Comparison of ENCODE assay signal across 8 cellular contexts in genomic region chr10:124917168-124917938, GRCh38. TPM values are rescaled to one million over a fixed set of nuclear protein-coding genes. Genes with fewer than 3 reads are reported as not detected.
DNase-seq lines count a peak whose midpoint lies in the region; ATAC-seq and TF ChIP-seq lines count a peak whose summit lies in the region.

No MANE protein-coding gene starts in this region.

- TF ChIP-seq CTCF in SK-N-SH (IDR thresholded peaks at IDR 0.05) = no peak
- TF ChIP-seq CTCF in gastrocnemius medialis (IDR thresholded peaks at IDR 0.05 in 4 of 5, conservative IDR thresholded peaks at IDR 0.05 in 1 of 5) = no peak

- ATAC-seq in HG03457 (IDR thresholded peaks at IDR 0.05; ENCODE audit: unreplicated experiment) (peak; percentile 21), gastrocnemius medialis (peak; percentile 1 to 39)

- H3K36me3 ChIP-seq in BLaER1 (peaks cover 2% of the 10 kb centered on the region), SK-N-SH (replicated peaks in 1 of 2; ENCODE audit: control insufficient read depth in 1 of 2, insufficient read depth in 2 of 2, low read length in 1 of 2) (no peaks in the 10 kb centered on the region), iPS-18a (ENCODE audit: control insufficient read depth, low read depth, low read length) (no peaks in the 10 kb centered on the region), gastrocnemius medialis (no peaks in the 10 kb centered on the region)

- intact Hi-C loops in gastrocnemius medialis (cut with DNase I; ENCODE audit: low total_unique reads) = loop anchor here (2.0 to 10.0 kb wide), 8 partner anchors 75 to 273 kb away; partner anchors contain the start of gene EEF1AKMT2

- no peak overlapping the region for H2AFZ ChIP-seq in SK-N-SH (ENCODE audit: low read depth)

- H3K4me3 ChIP-seq in BLaER1 (peak overlapping the region; percentile 98), SK-N-SH (ENCODE audit: low read depth in 2 of 2, low read length in 1 of 2) (peak overlapping the region; percentile 81 to 92), iPS-18a (ENCODE audit: low read length) (peak overlapping the region; percentile 84), gastrocnemius medialis (peak overlapping the region; percentile 76 to 90 (median 80))

- H4K20me1 ChIP-seq in BLaER1 (peaks cover 53% of the 10 kb centered on the region), SK-N-SH (ENCODE audit: insufficient read depth) (peaks cover 42% of the 10 kb centered on the region)

- in situ Hi-C loops in gastrocnemius medialis (cut with MboI; ENCODE audit: low sequenced_read_pairs in 4 of 4) = loop anchor here in 2 of 4 donors (10.0 to 25.0 kb wide), 3 partner anchors 123 to 245 kb away; partner anchors contain the start of genes CTBP2 (in 1 of the 2) and EEF1AKMT2 (in 1 of the 2)

- no peaks in the 10 kb centered on the region for H3K9me2 ChIP-seq in SK-N-SH

- H3K79me2 ChIP-seq in SK-N-SH (ENCODE audit: insufficient read depth) = peaks cover 55% of the 10 kb centered on the region

- H3K4me2 ChIP-seq in BLaER1 = peak overlapping the region; percentile 93
- peak overlapping the region; percentile 80 for H3K4me2 ChIP-seq in SK-N-SH

- no peak for TF ChIP-seq EP300 in SK-N-SH (IDR thresholded peaks at IDR 0.05; ENCODE audit: borderline replicate concordance in 1 of 2, low read depth in 1 of 2, low read length in 1 of 2)

- H3K27ac ChIP-seq in BLaER1 (peak overlapping the region; percentile 96), SK-N-SH (ENCODE audit: low read depth in 2 of 2, low read length in 1 of 2) (peak overlapping the region; percentile 88 to 90), iPS-18a (ENCODE audit: low read length) (no peak overlapping the region), gastrocnemius medialis (peak overlapping the region; percentile 96 to 99 (median 98))

- CTCF ChIA-PET in SK-N-SH (lab: Yijun Ruan, JAX) = no interaction called here

- TF ChIP-seq POLR2A in gastrocnemius medialis (IDR thresholded peaks at IDR 0.05) = no peak

- POLR2A ChIA-PET in SK-N-SH (lab: Yijun Ruan, JAX) = interaction anchor here (0.7 to 1.5 kb wide), 4 partner anchors 30 to 498 kb away, joined by 3 to 5 read pairs (median 4); partner anchors contain the start of gene OAT

- H3K9ac ChIP-seq in BLaER1 (peak overlapping the region; percentile 97), SK-N-SH (peak overlapping the region; percentile 91), iPS-18a (ENCODE audit: low read length) (peak overlapping the region; percentile 81)

- DNase-seq in GM19238 (ENCODE audit: insufficient read length, low spot score) (peak; percentile 27), SK-N-SH (peak; percentile 73), astrocyte of the hippocampus (ENCODE audit: low read depth, low spot score) (peak; percentile 73), gastrocnemius medialis (peak; percentile 37 to 58), middle frontal gyrus (ENCODE audit: extremely low spot score, low spot score) (no peak)

- TF ChIP-seq RAD21 in SK-N-SH (IDR thresholded peaks at IDR 0.05; ENCODE audit: low read length) = no peak

- H3F3A ChIP-seq in SK-N-SH (replicated peaks; ENCODE audit: insufficient read depth) = peaks cover 19% of the 10 kb centered on the region

- H3K27me3 ChIP-seq in BLaER1 = no peaks in the 10 kb centered on the region
- H3K27me3 ChIP-seq in SK-N-SH (ENCODE audit: insufficient read depth) = no peaks in the 10 kb centered on the region
- no peaks in the 10 kb centered on the region for H3K27me3 ChIP-seq in iPS-18a (ENCODE audit: control insufficient read depth, insufficient read depth, low read length)
- no peaks in the 10 kb centered on the region for H3K27me3 ChIP-seq in gastrocnemius medialis

- 0% methylated on average over 17 of the region's 81 CpGs for WGBS in SK-N-SH (ENCODE audit: low lambda C conversion rate)

- peaks cover 21% of the 10 kb centered on the region for H3K4me1 ChIP-seq in BLaER1
- H3K4me1 ChIP-seq in SK-N-SH (ENCODE audit: control insufficient read depth in 1 of 2, insufficient read depth in 2 of 2, low read depth in 1 of 2, low read length in 1 of 2) = peaks cover 0 to 4% of the 10 kb centered on the region in 2 experiments; a peak in 2 of 4 replicates
- peaks cover 6% of the 10 kb centered on the region for H3K4me1 ChIP-seq in iPS-18a (ENCODE audit: control insufficient read depth, low read depth, low read length)
- H3K4me1 ChIP-seq in gastrocnemius medialis = peaks cover 41 to 51% of the 10 kb centered on the region in 2 donors

- H3K9me3 ChIP-seq in BLaER1 (no peaks in the 10 kb centered on the region), SK-N-SH (no peaks in the 10 kb centered on the region), iPS-18a (ENCODE audit: control insufficient read depth, low read depth, low read length) (no peaks in the 10 kb centered on the region), gastrocnemius medialis (no peaks in the 10 kb centered on the region)

TF ChIP-seq in SK-N-SH, 30 proteins besides CTCF, POLR2A, EP300 and RAD21 (continues in another document):
- TF ChIP-seq TAF1 (IDR thresholded peaks at IDR 0.05; ENCODE audit: borderline replicate concordance, low read depth, low read length) (no peak), EZH2phosphoT487 (IDR thresholded peaks at IDR 0.05; ENCODE audit: borderline replicate concordance, low read depth) (no peak), USF1 (IDR thresholded peaks at IDR 0.05; ENCODE audit: borderline replicate concordance, low read depth) (no peak), NFIC (IDR thresholded peaks at IDR 0.05; ENCODE audit: borderline replicate concordance) (no peak), CHD2 (IDR thresholded peaks at IDR 0.05; ENCODE audit: low read length, partially characterized antibody) (no peak), ZBTB33 (IDR thresholded peaks at IDR 0.05; ENCODE audit: borderline replicate concordance, low read depth) (no peak), SMC3 (IDR thresholded peaks at IDR 0.05; ENCODE audit: low read depth, low read length) (no peak), REST (IDR thresholded peaks at IDR 0.05; ENCODE audit: low read depth, low read length) (no peak)
- TF ChIP-seq, protein P1, sequence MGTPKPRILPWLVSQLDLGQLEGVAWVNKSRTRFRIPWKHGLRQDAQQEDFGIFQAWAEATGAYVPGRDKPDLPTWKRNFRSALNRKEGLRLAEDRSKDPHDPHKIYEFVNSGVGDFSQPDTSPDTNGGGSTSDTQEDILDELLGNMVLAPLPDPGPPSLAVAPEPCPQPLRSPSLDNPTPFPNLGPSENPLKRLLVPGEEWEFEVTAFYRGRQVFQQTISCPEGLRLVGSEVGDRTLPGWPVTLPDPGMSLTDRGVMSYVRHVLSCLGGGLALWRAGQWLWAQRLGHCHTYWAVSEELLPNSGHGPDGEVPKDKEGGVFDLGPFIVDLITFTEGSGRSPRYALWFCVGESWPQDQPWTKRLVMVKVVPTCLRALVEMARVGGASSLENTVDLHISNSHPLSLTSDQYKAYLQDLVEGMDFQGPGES (IDR thresholded peaks at IDR 0.05; ENCODE audit: low read depth, low read length) = no peak
- TF ChIP-seq, protein P2, sequence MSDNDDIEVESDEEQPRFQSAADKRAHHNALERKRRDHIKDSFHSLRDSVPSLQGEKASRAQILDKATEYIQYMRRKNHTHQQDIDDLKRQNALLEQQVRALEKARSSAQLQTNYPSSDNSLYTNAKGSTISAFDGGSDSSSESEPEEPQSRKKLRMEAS (IDR thresholded peaks at IDR 0.05; ENCODE audit: low read depth) = no peak

RNA-seq across cellular contexts. Expression of gene ZRANB1, which starts 24.6 kb away (rescaled TPM):
- polyA plus RNA-seq in SK-N-SH (2012; rRNA removed) = 6.2 and 8.1 TPM in 2 replicates
- 8.8 and 9.4 TPM in 2 replicates for polyA plus RNA-seq in SK-N-SH (2012; cell fraction: cytosol; rRNA removed)
- 4.9 and 8.8 TPM in 2 replicates for polyA plus RNA-seq in SK-N-SH (2012; cell fraction: nucleus; rRNA removed)
- 10 to 100 TPM; 51.2 to 91.1 (median 74.6) TPM for total RNA-seq in gastrocnemius medialis
